In genomic region chr1:45508295-45509151, GRCh38 we compare ENCODE assay signal across 8 cellular contexts. TPM values are rescaled to one million over a fixed set of nuclear protein-coding genes. Genes with fewer than 3 reads are reported as not detected.
DNase-seq lines count a peak whose midpoint lies in the region; FAIRE-seq and TF ChIP-seq lines count a peak whose summit lies in the region.

No MANE protein-coding gene starts in this region.

- no peaks in the 10 kb centered on the region for H3K9me3 ChIP-seq in mesodermal cell (ENCODE audit: control insufficient read depth, low read length)

- WGBS in mesodermal cell (ENCODE audit: insufficient coverage in 2 of 2), 2 experiments, result 92 to 94% methylated on average over 11 to 12 of the region's 15 CpGs

- no peaks in the 10 kb centered on the region for H3K4me1 ChIP-seq in mesodermal cell (ENCODE audit: control insufficient read depth, insufficient read depth, low read length, poor library complexity, severe bottlenecking)

- no peak for TF ChIP-seq RAD21 in Ishikawa (IDR thresholded peaks at IDR 0.05; ENCODE audit: low read depth)

- FAIRE-seq in D721Med (lab: Jason Lieb, UNC), result no peak

- H3K4me3 ChIP-seq in mesodermal cell (ENCODE audit: extremely low read depth, insufficient read depth, low read length, poor library complexity, severe bottlenecking), result no peak overlapping the region

- DNase-seq in Caki2 (ENCODE audit: low read depth), result peak; percentile 64
- peak; percentile 58 for DNase-seq in cerebellar cortex (ENCODE audit: low spot score)
- DNase-seq in NCI-H1436 treated with DMSO at 0.1 percent for 48 hours (lab: John Stamatoyannopoulos, UW), result no peak
- DNase-seq in D721Med (ENCODE audit: insufficient read length, low spot score), result no peak
- no peak for DNase-seq in amniotic stem cell (lab: John Stamatoyannopoulos, UW)
- no peak for DNase-seq in MV-4-11 (lab: John Stamatoyannopoulos, UW)

- TF ChIP-seq CTCF in D721Med (IDR thresholded peaks at IDR 0.05; ENCODE audit: insufficient read depth, missing control alignments), result no peak

- no peak for TF ChIP-seq EP300 in Ishikawa (IDR thresholded peaks at IDR 0.05; ENCODE audit: borderline replicate concordance)

- peaks cover 50% of the 10 kb centered on the region for H3K36me3 ChIP-seq in mesodermal cell (ENCODE audit: control insufficient read depth, insufficient read depth, low read length)

- peak overlapping the region; percentile 29 for H3K27ac ChIP-seq in mesodermal cell (ENCODE audit: low read depth, low read length, severe bottlenecking)

- in situ Hi-C loops in Caki2 (cut with HindIII; ENCODE audit: low pct_unique_long_range_greater_than_20kb, low sequenced_read_pairs), result no loop called here

TF ChIP-seq in Ishikawa, 13 proteins besides CTCF, POLR2A, EP300 and RAD21:
- TF ChIP-seq YY1 (IDR thresholded peaks at IDR 0.05; ENCODE audit: low read depth) (no peak), TEAD4 (IDR thresholded peaks at IDR 0.05) (peak; percentile 12; the same call in 1 of the 2 replicates)

RNA-seq across cellular contexts. Expression of gene MMACHC, which starts 8.4 kb away (rescaled TPM):
- total RNA-seq in Caki2 (2014; rRNA removed; shearing (Covaris generic); ENCODE audit: low replicate concordance), result 1.3 and 2.1 TPM in 2 replicates
- polyA plus RNA-seq in mesodermal cell (2013, experiment 1 of 2), result 4.7 TPM
- 3.4 TPM for polyA plus RNA-seq in mesodermal cell (2013, experiment 2 of 2)

RNA-seq across cellular contexts. Expression of gene CCDC163, which starts 8.7 kb away (rescaled TPM):
- 2.7 and 6.7 TPM in 2 replicates for total RNA-seq in Caki2 (2014; rRNA removed; shearing (Covaris generic); ENCODE audit: low replicate concordance)
- polyA plus RNA-seq in mesodermal cell (2013, experiment 1 of 2), result 1.9 TPM
- 2.6 TPM for polyA plus RNA-seq in mesodermal cell (2013, experiment 2 of 2)

RNA-seq across cellular contexts. Expression of gene PRDX1, which starts 13.2 kb away (rescaled TPM):
- total RNA-seq in Caki2 (2014; rRNA removed; shearing (Covaris generic); ENCODE audit: low replicate concordance), result 3,864 and 4,011 TPM in 2 replicates
- 773 TPM for polyA plus RNA-seq in mesodermal cell (2013, experiment 1 of 2)
- polyA plus RNA-seq in mesodermal cell (2013, experiment 2 of 2), result 711 TPM

RNA-seq across cellular contexts. Expression of gene TESK2, which starts 17.6 kb away (rescaled TPM):
- total RNA-seq in Caki2 (2014; rRNA removed; shearing (Covaris generic); ENCODE audit: low replicate concordance), result 1.9 TPM in 1 of 2 replicates, not detected in the other
- polyA plus RNA-seq in mesodermal cell (2013, experiment 1 of 2), result 4.1 TPM
- 3.6 TPM for polyA plus RNA-seq in mesodermal cell (2013, experiment 2 of 2)

RNA-seq across cellular contexts. Expression of gene AKR1A1, which starts 42.1 kb away (rescaled TPM):
- 235 and 258 TPM in 2 replicates for total RNA-seq in Caki2 (2014; rRNA removed; shearing (Covaris generic); ENCODE audit: low replicate concordance)
- polyA plus RNA-seq in mesodermal cell (2013, experiment 1 of 2), result 124 TPM
- 118 TPM for polyA plus RNA-seq in mesodermal cell (2013, experiment 2 of 2)

Comparison
In these comparisons a context has a peak if more than half of its experiments do, and no peak if none do; other contexts are left out.
1. DNase-seq: peak in Caki2 (single experiment) and cerebellar cortex (single experiment); none in NCI-H1436 treated with DMSO at 0.1 percent for 48 hours (single experiment), D721Med (single experiment), amniotic stem cell (single experiment) and MV-4-11 (single experiment).